In genomic region chr22:33737662-33738061, GRCh38 we compare ENCODE assay signal across 19 cellular contexts.
DNase-seq lines count a peak whose midpoint lies in the region; ATAC-seq and TF ChIP-seq lines count a peak whose summit lies in the region.
"Had no signal": no experiment of that assay in that cellular context is flagged by ENCODE, and none has a peak within 500 bp of the region (broad histone marks: within the 10 kb centered on the region; RNA-seq: fewer than 3 reads in every experiment).

No MANE protein-coding gene starts in this region.

- intact Hi-C loops in Right ventricle myocardium superior (cut with DNase I): no loop called here
- intact Hi-C loops in Right ventricle myocardium inferior (cut with DNase I): no loop called here

- no peak overlapping the region for H3K9ac ChIP-seq in iPS-18a (ENCODE audit: low read length)

- H3K9me3 Mint-ChIP-seq in brain (peaks cover 0 to 4% (median 0%) of the 10 kb centered on the region in 5 experiments), progenitor cell of endocrine pancreas (ENCODE audit: low read depth) (peaks cover 3% of the 10 kb centered on the region), mesothelial cell of epicardium (peaks cover 8% of the 10 kb centered on the region)

- H3K4me3 Mint-ChIP-seq in brain: peak overlapping the region in 3 of 5 experiments; percentile 9 to 60 (median 23)
- H3K4me3 Mint-ChIP-seq in progenitor cell of endocrine pancreas (ENCODE audit: low read depth): no peak overlapping the region
- no peak overlapping the region for H3K4me3 Mint-ChIP-seq in mesothelial cell of epicardium
- H3K4me3 Mint-ChIP-seq: B cell had no signal

- peaks cover 52% of the 10 kb centered on the region for H3K4me1 ChIP-seq in iPS-18a (ENCODE audit: control insufficient read depth, low read depth, low read length)

- peak overlapping the region; percentile 22 for H3K4me3 ChIP-seq in iPS-18a (ENCODE audit: low read length)

- H3K27ac Mint-ChIP-seq in brain (peak overlapping the region in 4 of 5 experiments; percentile 25 to 95 (median 80)), progenitor cell of endocrine pancreas (peak overlapping the region; percentile 5), mesothelial cell of epicardium (no peak overlapping the region)
- H3K27ac Mint-ChIP-seq: B cell had no signal

- peaks cover 5% of the 10 kb centered on the region for H3K9me3 ChIP-seq in iPS-18a (ENCODE audit: control insufficient read depth, low read depth, low read length)

- TF ChIP-seq CTCF in brain (conservative IDR thresholded peaks at IDR 0.05) (no peak), progenitor cell of endocrine pancreas (IDR thresholded peaks at IDR 0.05; ENCODE audit: unreplicated experiment) (no peak), mesothelial cell of epicardium (IDR thresholded peaks at IDR 0.05; ENCODE audit: unreplicated experiment) (no peak)

- H3K27me3 ChIP-seq in iPS-18a (ENCODE audit: control insufficient read depth, insufficient read depth, low read length): no peaks in the 10 kb centered on the region

- H3K4me1 Mint-ChIP-seq in brain (peaks cover 61% of the 10 kb centered on the region), progenitor cell of endocrine pancreas (ENCODE audit: low read depth) (peaks cover 45% of the 10 kb centered on the region), mesothelial cell of epicardium (no peaks in the 10 kb centered on the region)

- ATAC-seq in Right ventricle myocardium superior (ENCODE audit: poor library complexity) (peak; percentile 60), Right ventricle myocardium inferior (no peak), HG03442 (IDR thresholded peaks at IDR 0.05; ENCODE audit: unreplicated experiment) (no peak)
- no peak for ATAC-seq in stimulated activated naive CD8-positive, alpha-beta T cell treated with anti-CD3 and anti-CD28 coated beads, Interleukin-15, Interleukin-2, amounts not matched to agents 100 U/mL and 50 U/mL, for 24 hours
- ATAC-seq: HCT116, HepG2 had no signal

- H3K36me3 Mint-ChIP-seq in brain (peaks cover 11% of the 10 kb centered on the region), progenitor cell of endocrine pancreas (ENCODE audit: insufficient read depth) (peaks cover 25% of the 10 kb centered on the region), mesothelial cell of epicardium (peaks cover 9% of the 10 kb centered on the region)

- H3K27me3 Mint-ChIP-seq in brain (peaks cover 3% of the 10 kb centered on the region), progenitor cell of endocrine pancreas (no peaks in the 10 kb centered on the region), mesothelial cell of epicardium (ENCODE audit: low read depth) (no peaks in the 10 kb centered on the region)
- H3K27me3 Mint-ChIP-seq: B cell had no signal

- H3K36me3 ChIP-seq in iPS-18a (ENCODE audit: control insufficient read depth, low read depth, low read length): no peaks in the 10 kb centered on the region

- DNase-seq in Right ventricle myocardium superior (no peak), Right ventricle myocardium inferior (ENCODE audit: missing footprints) (no peak), progenitor cell of endocrine pancreas (ENCODE audit: low spot score, unreplicated experiment) (no peak), mesothelial cell of epicardium (ENCODE audit: low spot score in 2 of 2, unreplicated experiment in 2 of 2) (no peak)
- DNase-seq in stimulated activated naive CD8-positive, alpha-beta T cell treated with anti-CD3 and anti-CD28 coated beads, Interleukin-15, Interleukin-2, amounts not matched to agents 100 U/mL and 50 U/mL, for 24 hours: no peak
- DNase-seq: 8988T, KBM-7, NCI-H1105 treated with DMSO at 0.1 percent for 48 hours, NCI-H1694, NCI-H2081 treated with DMSO at 0.1 percent for 48 hours, NCI-H82, OCI-M1, SHP77 treated with DMSO at 0.1 percent for 48 hours had no signal

- no peak overlapping the region for H3K27ac ChIP-seq in iPS-18a (ENCODE audit: low read length)

Comparison
In these comparisons a context has a peak if more than half of its experiments do, and no peak if none do; other contexts are left out.
1. H3K4me3 Mint-ChIP-seq: peak in brain (3 of 5); none in progenitor cell of endocrine pancreas (single experiment) and mesothelial cell of epicardium (single experiment).